1 cellular context compared by ENCODE assay signal in the genomic region with DNA sequence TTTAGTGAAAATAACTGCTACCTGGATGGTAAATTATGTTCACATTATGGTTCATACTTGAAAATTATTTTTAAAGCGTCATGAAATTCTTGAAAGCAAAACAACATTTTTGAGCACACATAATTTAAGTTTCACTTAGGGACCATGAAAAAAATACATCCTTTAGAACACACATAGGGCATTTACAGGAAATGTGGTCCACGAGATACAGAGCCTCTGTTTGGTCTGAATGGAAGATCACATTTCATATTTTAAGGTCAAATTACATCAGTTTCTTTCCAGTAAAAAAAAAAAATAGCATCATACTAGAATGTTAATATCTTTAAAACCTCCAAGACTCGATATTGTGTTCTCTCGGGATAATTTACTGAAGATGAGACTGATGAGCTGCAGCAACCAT.
TF ChIP-seq lines count a peak whose summit lies in the region.

No MANE protein-coding gene starts in this region.

TF ChIP-seq in SK-N-SH treated with all-trans-retinoic acid at 6 μM for 48 hours, 23 proteins besides CTCF, POLR2A, EP300 and RAD21 (continued from another document):
- TF ChIP-seq, protein P1, sequence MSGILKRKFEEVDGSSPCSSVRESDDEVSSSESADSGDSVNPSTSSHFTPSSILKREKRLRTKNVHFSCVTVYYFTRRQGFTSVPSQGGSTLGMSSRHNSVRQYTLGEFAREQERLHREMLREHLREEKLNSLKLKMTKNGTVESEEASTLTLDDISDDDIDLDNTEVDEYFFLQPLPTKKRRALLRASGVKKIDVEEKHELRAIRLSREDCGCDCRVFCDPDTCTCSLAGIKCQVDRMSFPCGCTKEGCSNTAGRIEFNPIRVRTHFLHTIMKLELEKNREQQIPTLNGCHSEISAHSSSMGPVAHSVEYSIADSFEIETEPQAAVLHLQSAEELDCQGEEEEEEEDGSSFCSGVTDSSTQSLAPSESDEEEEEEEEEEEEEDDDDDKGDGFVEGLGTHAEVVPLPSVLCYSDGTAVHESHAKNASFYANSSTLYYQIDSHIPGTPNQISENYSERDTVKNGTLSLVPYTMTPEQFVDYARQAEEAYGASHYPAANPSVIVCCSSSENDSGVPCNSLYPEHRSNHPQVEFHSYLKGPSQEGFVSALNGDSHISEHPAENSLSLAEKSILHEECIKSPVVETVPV (CRISPR knock-in tag; IDR thresholded peaks at IDR 0.05) = no peak
- TF ChIP-seq ISL1 (CRISPR knock-in tag; IDR thresholded peaks at IDR 0.05) (no peak), ZFP3 (CRISPR knock-in tag; IDR thresholded peaks at IDR 0.05) (no peak)
